8 cellular contexts compared by ENCODE assay signal in genomic region chr10:25016349-25017246, GRCh38. TPM values are rescaled to one million over a fixed set of nuclear protein-coding genes. Genes with fewer than 3 reads are reported as not detected.
DNase-seq lines count a peak whose midpoint lies in the region; ATAC-seq and TF ChIP-seq lines count a peak whose summit lies in the region.

Gene THNSL1, plus strand, starts transcription at chr10:25016612. Its CDS starts 6,612 bp downstream, at chr10:25023224.

- H4K20me1 ChIP-seq in OCI-LY1 (ENCODE audit: insufficient read depth, low read length) = no peaks in the 10 kb centered on the region

- H3K9me3 ChIP-seq in HUES64 (ENCODE audit: insufficient read depth, low read depth, low read length) = no peaks in the 10 kb centered on the region
- no peaks in the 10 kb centered on the region for H3K9me3 ChIP-seq in OCI-LY1 (ENCODE audit: low read length)

- no peaks in the 10 kb centered on the region for H3F3A ChIP-seq in OCI-LY1 (ENCODE audit: insufficient read depth, low read length)

- H3K27me3 ChIP-seq in HUES64 (ENCODE audit: insufficient read depth, low read length) = no peaks in the 10 kb centered on the region
- no peaks in the 10 kb centered on the region for H3K27me3 ChIP-seq in OCI-LY1 (ENCODE audit: insufficient read depth, low read length)

- TF ChIP-seq CTCF in OCI-LY1 (IDR thresholded peaks at IDR 0.05; ENCODE audit: low read length) = no peak

- DNase-seq in D341Med (ENCODE audit: low spot score) (peak; percentile 95), activated T-cell treated with anti-CD3 and anti-CD28 coated beads for 24 hours (ENCODE audit: low read depth) (peak; percentile 97), epidermal melanocyte (ENCODE audit: insufficient read length, low spot score) (peak; percentile 96), middle frontal gyrus (ENCODE audit: extremely low spot score, low spot score) (peak; percentile 98)
- peak; percentile 91 to 97 for DNase-seq in stimulated activated CD8-positive, alpha-beta memory T cell treated with anti-CD3 and anti-CD28 coated beads, Interleukin-2, amount 100 ng/mL, for 1 hour (ENCODE audit: low read depth in 2 of 2)

- H3K9me2 ChIP-seq in OCI-LY1 (ENCODE audit: low read depth, low read length) = no peaks in the 10 kb centered on the region

- H3K9ac ChIP-seq in HUES64 (ENCODE audit: low read depth, low read length) (peak within 1 kb of the TSS; percentile 94), OCI-LY1 (ENCODE audit: low read length) (no peak within 1 kb of the TSS)

- H3K36me3 ChIP-seq in HUES64 (ENCODE audit: insufficient read depth, low read length) (no peaks in the 10 kb centered on the region), OCI-LY1 (ENCODE audit: insufficient read depth, low read length) (no peaks in the 10 kb centered on the region)

- peak within 1 kb of the TSS; percentile 41 for H3K4me2 ChIP-seq in OCI-LY1 (ENCODE audit: low read length)

- under 1% methylated on average over 69 of the region's 70 CpGs for WGBS in HUES64

- peak; percentile 96 for ATAC-seq in GM21447 (IDR thresholded peaks at IDR 0.05; ENCODE audit: unreplicated experiment)

- peak within 1 kb of the TSS; percentile 75 for H3K4me3 ChIP-seq in HUES64 (ENCODE audit: low read length)
- H3K4me3 ChIP-seq in OCI-LY1 (ENCODE audit: low read depth, low read length, poor library complexity, severe bottlenecking) = peak within 1 kb of the TSS; percentile 46

- no peak within 1 kb of the TSS for H2AFZ ChIP-seq in OCI-LY1 (ENCODE audit: low read length)

- no peaks in the 10 kb centered on the region for H3K79me2 ChIP-seq in OCI-LY1 (ENCODE audit: insufficient read depth, low read length)

- H3K27ac ChIP-seq in HUES64 (ENCODE audit: low read depth, low read length) (peak within 1 kb of the TSS; percentile 86), OCI-LY1 (ENCODE audit: low read depth, low read length, poor library complexity, severe bottlenecking) (no peak within 1 kb of the TSS)

- H3K4me1 ChIP-seq in HUES64 (ENCODE audit: insufficient read depth, low read length) (peaks cover 13% of the 10 kb centered on the region; the same call in 1 of the 2 replicates), OCI-LY1 (ENCODE audit: insufficient read depth, low read length, severe bottlenecking) (peaks cover 10% of the 10 kb centered on the region)

RNA-seq across cellular contexts. Expression of gene THNSL1, which starts in this region (rescaled TPM):
- polyA plus RNA-seq in HUES64 (2013, experiment 1 of 2) = 6.4 TPM
- 7.7 TPM for polyA plus RNA-seq in HUES64 (2013, experiment 2 of 2)
